ENCODE assay signal across 19 cellular contexts in the genomic region with DNA sequence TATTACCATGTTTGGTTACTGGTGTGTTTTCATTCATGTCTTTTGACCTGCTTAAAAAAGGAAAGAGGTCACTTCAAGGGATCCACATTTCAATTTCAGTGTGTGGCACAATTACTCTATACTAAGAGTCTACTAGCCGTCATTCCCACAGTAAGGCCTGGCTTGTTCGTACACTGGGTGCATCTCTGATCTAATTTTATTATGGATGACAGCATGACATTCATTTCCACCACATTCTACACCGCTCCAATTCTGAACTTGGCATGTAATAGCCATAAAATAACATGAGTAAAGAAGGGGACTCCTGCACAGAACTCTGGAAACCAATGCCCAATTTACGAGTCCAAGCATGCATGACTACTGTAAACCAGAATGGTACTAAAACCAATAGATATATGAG. TPM values are rescaled to one million over a fixed set of nuclear protein-coding genes. Genes with fewer than 3 reads are reported as not detected.
DNase-seq lines count a peak whose midpoint lies in the region; ATAC-seq and TF ChIP-seq lines count a peak whose summit lies in the region.
"Had no signal": no experiment of that assay in that cellular context is flagged by ENCODE, and none has a peak within 500 bp of the region (broad histone marks: within the 10 kb centered on the region; RNA-seq: fewer than 3 reads in every experiment).

No MANE protein-coding gene starts in this region.

- no peaks in the 10 kb centered on the region for H3K79me2 ChIP-seq in hepatocyte

- H3K27me3 Mint-ChIP-seq in MCF 10A (ENCODE audit: insufficient read depth, unreplicated experiment): no peaks in the 10 kb centered on the region

- H4K20me1 ChIP-seq in hepatocyte (ENCODE audit: insufficient read depth, poor library complexity, severe bottlenecking): no peaks in the 10 kb centered on the region
- H4K20me1 ChIP-seq: BLaER1 had no signal

- H3K9ac ChIP-seq in skeletal muscle satellite cell (ENCODE audit: low read depth, low read length): peak overlapping the region; percentile 9
- H3K9ac ChIP-seq: BLaER1 had no signal

- H3K4me1 Mint-ChIP-seq in MCF 10A (ENCODE audit: insufficient read depth, unreplicated experiment): peaks cover 8% of the 10 kb centered on the region

- POLR2A ChIA-PET in MCF 10A (lab: Yijun Ruan, JAX): interaction anchor here (0.6 to 0.8 kb wide), 2 partner anchors 57 to 95 kb away, joined by 3 to 5 read pairs; no protein-coding TSS in a partner anchor

- no peak overlapping the region for H3K27ac Mint-ChIP-seq in MCF 10A (ENCODE audit: low read depth, unreplicated experiment)
- H3K27ac Mint-ChIP-seq: CD8-positive, alpha-beta T cell had no signal

- TF ChIP-seq CTCF in cardiac muscle cell (IDR thresholded peaks at IDR 0.05; ENCODE audit: low read depth, low read length) (no peak), hepatocyte (IDR thresholded peaks at IDR 0.05; ENCODE audit: poor library complexity) (no peak), left lung (IDR thresholded peaks at IDR 0.05) (no peak), MCF 10A (IDR thresholded peaks at IDR 0.05; ENCODE audit: unreplicated experiment) (no peak)

- H3K27ac ChIP-seq in cardiac muscle cell (peak overlapping the region; percentile 23), hepatocyte (peak overlapping the region; percentile 7), left lung (no peak overlapping the region)
- H3K27ac ChIP-seq: BLaER1 had no signal

- DNase-seq in cardiac muscle cell (ENCODE audit: low read depth in 1 of 2, low spot score in 1 of 2) (no peak), Right ventricle myocardium superior (no peak), hepatocyte (ENCODE audit: low spot score) (no peak), HuH-7.5 (ENCODE audit: low spot score) (no peak), left lung (no peak), MCF 10A (ENCODE audit: unreplicated experiment) (no peak), cerebellum (ENCODE audit: low spot score) (no peak)
- DNase-seq: CD8-positive, alpha-beta T cell; DND-41; GDM1; GOT3; MG63; NCI-H1092; NCI-H146; NCI-H2081 treated with DMSO at 0.1 percent for 48 hours; NCI-H524 had no signal

- no peaks in the 10 kb centered on the region for H3K4me1 ChIP-seq in cardiac muscle cell (ENCODE audit: low read depth)
- no peaks in the 10 kb centered on the region for H3K4me1 ChIP-seq in hepatocyte (ENCODE audit: insufficient read depth)
- H3K4me1 ChIP-seq in skeletal muscle satellite cell (ENCODE audit: control insufficient read depth, insufficient read depth, low read length): peaks cover 26% of the 10 kb centered on the region
- no peaks in the 10 kb centered on the region for H3K4me1 ChIP-seq in left lung
- H3K4me1 ChIP-seq: BLaER1 had no signal

- intact Hi-C loops in Right ventricle myocardium superior (cut with DNase I): no loop called here
- intact Hi-C loops in left lung (cut with DNase I): no loop called here
- intact Hi-C loops in MCF 10A (cut with micrococcal nuclease): no loop called here

- no peaks in the 10 kb centered on the region for H3K9me3 Mint-ChIP-seq in MCF 10A (ENCODE audit: unreplicated experiment)
- H3K9me3 Mint-ChIP-seq: CD8-positive, alpha-beta T cell had no signal

- 90% methylated on average over 4 of the region's 4 CpGs for WGBS in hepatocyte (ENCODE audit: low lambda C conversion rate, missing lambda C conversion rate)

- ATAC-seq in Right ventricle myocardium superior (ENCODE audit: poor library complexity): no peak
- ATAC-seq in left lung: no peak
- ATAC-seq: CD8-positive, alpha-beta T cell; HepG2 had no signal

- no peak overlapping the region for H2AFZ ChIP-seq in hepatocyte

- BruUV-seq in MCF 10A (replicated peaks; lab: Mats Ljungman, UMichigan): no TSS peak

- no peak overlapping the region for H3K4me3 Mint-ChIP-seq in MCF 10A (ENCODE audit: unreplicated experiment)
- H3K4me3 Mint-ChIP-seq: CD8-positive, alpha-beta T cell had no signal

- no peaks in the 10 kb centered on the region for H3K36me3 Mint-ChIP-seq in MCF 10A (ENCODE audit: insufficient read depth, unreplicated experiment)
- H3K36me3 Mint-ChIP-seq: CD8-positive, alpha-beta T cell had no signal

- H3K4me2 ChIP-seq in hepatocyte (no peak overlapping the region), skeletal muscle satellite cell (ENCODE audit: low read length) (peak overlapping the region; percentile 64)
- H3K4me2 ChIP-seq: BLaER1 had no signal

- CTCF ChIA-PET in MCF 10A (lab: Yijun Ruan, JAX): no interaction called here

- H3K9me3 ChIP-seq in cardiac muscle cell (ENCODE audit: low read depth): no peaks in the 10 kb centered on the region
- H3K9me3 ChIP-seq in hepatocyte (ENCODE audit: low read depth): no peaks in the 10 kb centered on the region
- H3K9me3 ChIP-seq in skeletal muscle satellite cell (replicated peaks; ENCODE audit: low read length): no peaks in the 10 kb centered on the region
- no peaks in the 10 kb centered on the region for H3K9me3 ChIP-seq in left lung
- H3K9me3 ChIP-seq: BLaER1, MG63 had no signal

- H3K27me3 ChIP-seq in cardiac muscle cell (no peaks in the 10 kb centered on the region), hepatocyte (no peaks in the 10 kb centered on the region), skeletal muscle satellite cell (ENCODE audit: control insufficient read depth, insufficient read depth, low read length) (no peaks in the 10 kb centered on the region), left lung (no peaks in the 10 kb centered on the region)
- H3K27me3 ChIP-seq: BLaER1, MG63 had no signal

- H3K4me3 ChIP-seq in cardiac muscle cell (no peak overlapping the region), hepatocyte (no peak overlapping the region), skeletal muscle satellite cell (ENCODE audit: low read length) (peak overlapping the region; percentile 12), left lung (no peak overlapping the region)
- H3K4me3 ChIP-seq: BLaER1, MG63 had no signal

- H3K9me2 ChIP-seq in hepatocyte (replicated peaks; ENCODE audit: insufficient read depth): no peaks in the 10 kb centered on the region

- H3K36me3 ChIP-seq in cardiac muscle cell (no peaks in the 10 kb centered on the region), hepatocyte (replicated peaks; ENCODE audit: insufficient read depth, low read depth) (no peaks in the 10 kb centered on the region), skeletal muscle satellite cell (ENCODE audit: insufficient read depth, low read length) (no peaks in the 10 kb centered on the region), left lung (no peaks in the 10 kb centered on the region)
- H3K36me3 ChIP-seq: BLaER1, MG63 had no signal

RNA-seq across cellular contexts. Expression of a gene that starts 51.1 kb away (rescaled TPM):
- total RNA-seq in cardiac muscle cell: 352 and 607 TPM in 2 replicates
- 175 and 199 TPM in 2 replicates for polyA plus RNA-seq in cardiac muscle cell
- 142 TPM for total RNA-seq in Right ventricle myocardium superior
- total RNA-seq in hepatocyte: 67.9 and 69.7 TPM in 2 replicates
- 141 and 152 TPM in 2 replicates for polyA plus RNA-seq in hepatocyte
- total RNA-seq in skeletal muscle satellite cell (2012; rRNA removed): 7.9 and 12.9 TPM in 2 replicates
- total RNA-seq in left lung: not detected
- total RNA-seq in MCF 10A (2022): not detected in 2 replicates
- total RNA-seq in cerebellum: not detected
- total RNA-seq: CD8-positive, alpha-beta T cell; HepG2 had no signal
- polyA plus RNA-seq: HepG2 had no signal

Comparison
In these comparisons a context has a peak if more than half of its experiments do, and no peak if none do; other contexts are left out.
1. H3K27ac ChIP-seq: peak in cardiac muscle cell (single experiment) and hepatocyte (single experiment); none in left lung (0 of 2).
2. RNA of a gene that starts 51.1 kb away (total RNA-seq): 352 to 607 TPM in cardiac muscle cell, 142 TPM in Right ventricle myocardium superior (single experiment) and 67.9 to 69.7 TPM in hepatocyte; not detected in left lung, not detected in MCF 10A and not detected in cerebellum (single experiment); every median in the first group is over 10 times any median in the second.